8 cellular contexts compared by ENCODE assay signal in the genomic region with DNA sequence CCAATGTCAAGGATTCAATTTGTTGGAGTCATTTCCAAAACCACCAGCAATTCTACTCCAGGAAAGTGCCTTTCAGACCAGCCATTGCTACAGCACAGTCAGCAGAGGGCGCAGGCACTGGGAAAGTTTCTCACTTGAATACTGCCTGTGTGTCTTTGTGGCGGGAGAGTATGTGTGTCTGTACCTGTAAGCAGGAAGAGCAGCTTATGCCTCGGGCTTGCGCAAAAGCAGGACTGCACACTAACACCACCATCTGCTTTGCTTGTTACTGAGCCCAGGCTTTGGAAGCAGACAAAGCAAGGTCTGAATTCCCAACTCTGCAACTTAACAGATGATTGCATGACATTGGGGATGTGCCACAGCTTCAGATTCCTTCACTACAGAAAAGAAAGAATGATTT. TPM values are rescaled to one million over a fixed set of nuclear protein-coding genes. Genes with fewer than 3 reads are reported as not detected.
DNase-seq lines count a peak whose midpoint lies in the region; ATAC-seq and TF ChIP-seq lines count a peak whose summit lies in the region.

No MANE protein-coding gene starts in this region.

- H3K36me3 ChIP-seq in cardiac muscle cell (no peaks in the 10 kb centered on the region), psoas muscle (ENCODE audit: insufficient read depth in 1 of 2, low read depth in 1 of 2) (no peaks in the 10 kb centered on the region)

- H3K36me3 Mint-ChIP-seq in H9 (ENCODE audit: insufficient read depth in 1 of 3, low read depth in 3 of 3) = no peaks in the 10 kb centered on the region
- H3K36me3 Mint-ChIP-seq in activated naive CD8-positive, alpha-beta T cell treated with anti-CD3 and anti-CD28 coated beads for 36 hours = no peaks in the 10 kb centered on the region

- no peaks in the 10 kb centered on the region; the same call in 1 of the 2 replicates for H3K27me3 Mint-ChIP-seq in H9 (ENCODE audit: low read depth)
- peaks cover 25% of the 10 kb centered on the region for H3K27me3 Mint-ChIP-seq in activated naive CD8-positive, alpha-beta T cell treated with anti-CD3 and anti-CD28 coated beads for 36 hours

- H3K4me1 Mint-ChIP-seq in H9 = peaks cover 2 to 8% of the 10 kb centered on the region in 2 experiments; a peak in 2 of 4 replicates
- H3K4me1 Mint-ChIP-seq in activated naive CD8-positive, alpha-beta T cell treated with anti-CD3 and anti-CD28 coated beads for 36 hours = peaks cover 12% of the 10 kb centered on the region

- H3K4me3 ChIP-seq in cardiac muscle cell (no peak overlapping the region), psoas muscle (no peak overlapping the region)

- no peak overlapping the region for H3K4ac ChIP-seq in H9 (ENCODE audit: low read depth, low read length)

- no peaks in the 10 kb centered on the region for H3K79me1 ChIP-seq in H9 (ENCODE audit: insufficient read depth, low read depth, low read length, poor library complexity, severe bottlenecking)

- no peak overlapping the region for H3K18ac ChIP-seq in H9 (ENCODE audit: insufficient read length, low read depth, low read length)

- H3K9me3 ChIP-seq in H9 (ENCODE audit: control insufficient read depth, low read depth, low read length) (no peaks in the 10 kb centered on the region), cardiac muscle cell (ENCODE audit: low read depth) (no peaks in the 10 kb centered on the region), psoas muscle (no peaks in the 10 kb centered on the region)

- H3K27me3 ChIP-seq in H9 (ENCODE audit: insufficient read depth, low read length) (no peaks in the 10 kb centered on the region), cardiac muscle cell (no peaks in the 10 kb centered on the region), psoas muscle (ENCODE audit: insufficient read depth in 3 of 3, low read length in 2 of 3) (no peaks in the 10 kb centered on the region)

- H4K5ac ChIP-seq in H9 (ENCODE audit: insufficient read length, low read depth, low read length) = no peak overlapping the region

- no peak overlapping the region for H3K27ac Mint-ChIP-seq in H9
- no peak overlapping the region for H3K27ac Mint-ChIP-seq in activated naive CD8-positive, alpha-beta T cell treated with anti-CD3 and anti-CD28 coated beads for 36 hours

- intact Hi-C loops in psoas muscle (cut with DNase I) = loop anchor here in 1 of 2 donors (5.0 kb wide), 1 partner anchor 77 kb away; no protein-coding TSS in a partner anchor

- no peak overlapping the region for H3K4me3 Mint-ChIP-seq in H9
- no peak overlapping the region for H3K4me3 Mint-ChIP-seq in activated naive CD8-positive, alpha-beta T cell treated with anti-CD3 and anti-CD28 coated beads for 36 hours

- H3K14ac ChIP-seq in H9 (ENCODE audit: insufficient read depth, low read length) = no peak overlapping the region

- no peaks in the 10 kb centered on the region; a peak in 3 of 5 replicates for H3K9me3 Mint-ChIP-seq in H9
- no peaks in the 10 kb centered on the region for H3K9me3 Mint-ChIP-seq in activated naive CD8-positive, alpha-beta T cell treated with anti-CD3 and anti-CD28 coated beads for 36 hours

- no peak overlapping the region for H2BK120ac ChIP-seq in H9 (ENCODE audit: low read depth, low read length, poor library complexity, severe bottlenecking)

- H3K79me2 ChIP-seq in H9 (ENCODE audit: insufficient read depth, low read length) = no peaks in the 10 kb centered on the region

- peak; percentile 22 for DNase-seq in DMS79 (lab: John Stamatoyannopoulos, UW)
- peak; percentile 83 for DNase-seq in H9
- DNase-seq in NCI-H1105 (lab: John Stamatoyannopoulos, UW) = peak; percentile 69
- DNase-seq in SK-N-DZ (ENCODE audit: low spot score) = peak; percentile 55
- peak; percentile 68 for DNase-seq in activated naive CD8-positive, alpha-beta T cell treated with anti-CD3 and anti-CD28 coated beads for 36 hours
- DNase-seq in cardiac muscle cell (ENCODE audit: low read depth in 1 of 2, low spot score in 1 of 2) = peak; percentile 76 to 89
- peak in 1 of 2 donors; percentile 37 for DNase-seq in psoas muscle

- no peak overlapping the region for H3K4me2 ChIP-seq in H9 (ENCODE audit: insufficient read depth, insufficient read length, low read length)

- H3K4me1 ChIP-seq in H9 (ENCODE audit: insufficient read depth, low read length) (no peaks in the 10 kb centered on the region), cardiac muscle cell (ENCODE audit: low read depth) (peaks cover 11% of the 10 kb centered on the region), psoas muscle (no peaks in the 10 kb centered on the region)

- no peaks in the 10 kb centered on the region for H4K20me1 ChIP-seq in H9 (ENCODE audit: control insufficient read depth, insufficient read depth, insufficient read length)

- H4K8ac ChIP-seq in H9 (replicated peaks; ENCODE audit: insufficient read length, low read depth, low read length) = no peak overlapping the region

- peak; percentile 66 to 80 (median 68) for ATAC-seq in psoas muscle
- no peak for ATAC-seq in HG02840 (IDR thresholded peaks at IDR 0.05; ENCODE audit: low FRiP score, unreplicated experiment)

- H3K27ac ChIP-seq in H9 (ENCODE audit: insufficient read length, low read depth, low read length) (no peak overlapping the region), cardiac muscle cell (no peak overlapping the region), psoas muscle (no peak overlapping the region)

- WGBS in H9 (ENCODE audit: extremely low coverage, insufficient read length, low lambda C conversion rate) = no CpG with 5 or more reads among the region's 4 CpGs
- 10 to 18% (median 10%) methylated on average over 4 of the region's 4 CpGs for WGBS in psoas muscle, 3 donors

- H3K56ac ChIP-seq in H9 (ENCODE audit: insufficient read length, low read depth, low read length) = no peak overlapping the region

- H3T11ph ChIP-seq in H9 (ENCODE audit: low read length) = no peak overlapping the region

- H2BK20ac ChIP-seq in H9 (ENCODE audit: low read depth, low read length, poor library complexity, severe bottlenecking) = no peak overlapping the region

- no peak overlapping the region for H4K91ac ChIP-seq in H9 (ENCODE audit: insufficient read length, low read depth, low read length)

- no peak overlapping the region for H3K23ac ChIP-seq in H9 (ENCODE audit: insufficient read length, low read depth, low read length)

- TF ChIP-seq CTCF in H9 (conservative IDR thresholded peaks at IDR 0.05) = peak; percentile 91
- peak; percentile 97 for TF ChIP-seq CTCF in cardiac muscle cell (IDR thresholded peaks at IDR 0.05; ENCODE audit: low read depth, low read length)
- TF ChIP-seq CTCF in psoas muscle (IDR thresholded peaks at IDR 0.05) = peak; percentile 66

- H3K23me2 ChIP-seq in H9 (ENCODE audit: insufficient read length, low read depth, low read length, poor library complexity, severe bottlenecking) = no peaks in the 10 kb centered on the region

- H2AFZ ChIP-seq in H9 (ENCODE audit: low read length) = no peak overlapping the region

- no peak overlapping the region for H2AK5ac ChIP-seq in H9 (ENCODE audit: insufficient read length, low read length)

- H2BK15ac ChIP-seq in H9 (ENCODE audit: low read depth, low read length) = no peak overlapping the region

- H3K9ac ChIP-seq in H9 (ENCODE audit: extremely low read depth, insufficient read length, low read length) = peak overlapping the region; percentile 12

- H2BK12ac ChIP-seq in H9 (ENCODE audit: insufficient read length, low read depth, low read length) = no peak overlapping the region

- H2BK5ac ChIP-seq in H9 (ENCODE audit: insufficient read length, low read length) = no peak overlapping the region

RNA-seq across cellular contexts. Expression of a gene that starts 7.0 kb away (rescaled TPM):
- not detected in 2 replicates for total RNA-seq in H9 (2021)
- polyA plus RNA-seq in SK-N-DZ (2014; cell fraction: cytosol; rRNA removed) = not detected in 2 replicates
- not detected in 2 replicates for polyA plus RNA-seq in SK-N-DZ (2014; cell fraction: nucleus; rRNA removed)
- total RNA-seq in activated naive CD8-positive, alpha-beta T cell treated with anti-CD3 and anti-CD28 coated beads for 36 hours = not detected
- total RNA-seq in cardiac muscle cell = not detected in 2 replicates
- polyA plus RNA-seq in cardiac muscle cell = not detected in 2 replicates
- under 1 TPM in 1 of 4 donors, not detected in 3; 0.20 TPM for total RNA-seq in psoas muscle
- polyA plus RNA-seq in psoas muscle = under 1 TPM in 2 of 3 donors, not detected in 1; 0.03 to 0.22 TPM

RNA-seq across cellular contexts. Expression of a gene that starts 22.3 kb away (rescaled TPM):
- not detected in 2 replicates for total RNA-seq in H9 (2021)
- polyA plus RNA-seq in SK-N-DZ (2014; cell fraction: cytosol; rRNA removed) = not detected in 2 replicates
- polyA plus RNA-seq in SK-N-DZ (2014; cell fraction: nucleus; rRNA removed) = not detected in 2 replicates
- total RNA-seq in activated naive CD8-positive, alpha-beta T cell treated with anti-CD3 and anti-CD28 coated beads for 36 hours = not detected
- total RNA-seq in cardiac muscle cell = 10.9 and 16.2 TPM in 2 replicates
- polyA plus RNA-seq in cardiac muscle cell = 7.3 and 28.6 TPM in 2 replicates
- total RNA-seq in psoas muscle = under 1 TPM in 3 of 4 donors, not detected in 1; 0.58 to 0.95 (median 0.86) TPM
- under 1 TPM; 0.13 to 0.22 (median 0.21) TPM for polyA plus RNA-seq in psoas muscle

RNA-seq across cellular contexts. Expression of a gene that starts 27.5 kb away (rescaled TPM):
- total RNA-seq in H9 (2021) = 0.68 and 0.83 TPM in 2 replicates
- not detected in 2 replicates for polyA plus RNA-seq in SK-N-DZ (2014; cell fraction: cytosol; rRNA removed)
- polyA plus RNA-seq in SK-N-DZ (2014; cell fraction: nucleus; rRNA removed) = not detected in 2 replicates
- not detected for total RNA-seq in activated naive CD8-positive, alpha-beta T cell treated with anti-CD3 and anti-CD28 coated beads for 36 hours
- 1.2 and 2.1 TPM in 2 replicates for total RNA-seq in cardiac muscle cell
- 2.2 and 4.9 TPM in 2 replicates for polyA plus RNA-seq in cardiac muscle cell
- total RNA-seq in psoas muscle = 1 to 10 TPM in 1 of 4 donors, under 1 TPM in 3; 0.17 to 1.2 (median 0.50) TPM
- polyA plus RNA-seq in psoas muscle = under 1 TPM; 0.25 to 0.36 (median 0.27) TPM
